In genomic region chr20:62151225-62151624, GRCh38 we compare ENCODE assay signal across 19 cellular contexts. TPM values are rescaled to one million over a fixed set of nuclear protein-coding genes. Genes with fewer than 3 reads are reported as not detected.
DNase-seq lines count a peak whose midpoint lies in the region; ATAC-seq, FAIRE-seq and TF ChIP-seq lines count a peak whose summit lies in the region.
"Had no signal": no experiment of that assay in that cellular context is flagged by ENCODE, and none has a peak within 500 bp of the region (broad histone marks: within the 10 kb centered on the region; RNA-seq: fewer than 3 reads in every experiment).

No MANE protein-coding gene starts in this region.

- no peak for TF ChIP-seq CTCF in HepG2 (CRISPR knock-in tag; IDR thresholded peaks at IDR 0.05)
- no peak for TF ChIP-seq CTCF in right lobe of liver (IDR thresholded peaks at IDR 0.05)
- TF ChIP-seq CTCF in K562 (IDR thresholded peaks at IDR 0.05 in 2 of 3, conservative IDR thresholded peaks at IDR 0.05 in 1 of 3; ENCODE audit: insufficient read depth in 2 of 3, low read depth in 1 of 3, low read length in 3 of 3), result no peak
- no peak for TF ChIP-seq CTCF in osteoblast (IDR thresholded peaks at IDR 0.05; ENCODE audit: extremely low read depth, low read depth, low read length)

- TF ChIP-seq POLR2A in HepG2 (IDR thresholded peaks at IDR 0.05; ENCODE audit: insufficient read depth in 1 of 2, low read depth in 2 of 2, low read length in 2 of 2) (no peak), right lobe of liver (IDR thresholded peaks at IDR 0.05) (no peak), K562 (conservative IDR thresholded peaks at IDR 0.05) (no peak)

- POLR2A ChIA-PET in HepG2 (lab: Yijun Ruan, JAX), result no interaction called here
- POLR2A ChIA-PET in K562 (lab: Yijun Ruan, JAX), result interaction anchor here (0.6 to 1.7 kb wide), 2 partner anchors 10 to 18 kb away, joined by 3 to 5 read pairs; no protein-coding TSS in a partner anchor

- H3K4me2 ChIP-seq in HepG2 (ENCODE audit: low read depth, low read length) (no peak overlapping the region), K562 (ENCODE audit: insufficient read depth, low read length) (no peak overlapping the region), osteoblast (ENCODE audit: insufficient read depth, low read length) (no peak overlapping the region)
- H3K4me2 ChIP-seq: GM23338 had no signal

- CTCF ChIA-PET in HepG2 (lab: Yijun Ruan, JAX; ENCODE audit: low intra/inter-chr PET ratio, low total read pairs), result no interaction called here
- CTCF ChIA-PET in K562 (lab: Yijun Ruan, JAX; ENCODE audit: low intra/inter-chr PET ratio), result no interaction called here

- no peak for FAIRE-seq in HepG2 (lab: Jason Lieb, UNC)
- FAIRE-seq in K562 (lab: Jason Lieb, UNC), result no peak

- no peak overlapping the region for H3K4me3 ChIP-seq in HepG2 (replicated peaks in 1 of 3; ENCODE audit: insufficient read depth in 1 of 3, low read depth in 2 of 3, low read length in 3 of 3)
- H3K4me3 ChIP-seq in right lobe of liver, result no peak overlapping the region
- no peak overlapping the region for H3K4me3 ChIP-seq in K562
- H3K4me3 ChIP-seq in osteoblast (ENCODE audit: insufficient read depth, low read length), result no peak overlapping the region
- H3K4me3 ChIP-seq: GM23338 had no signal

- peaks cover 7% of the 10 kb centered on the region for H3K9me1 ChIP-seq in K562 (ENCODE audit: control insufficient read depth, insufficient read depth, low read length)

- TF ChIP-seq EP300 in HepG2 (IDR thresholded peaks at IDR 0.05; ENCODE audit: low read depth in 2 of 2, low read length in 2 of 2) (no peak), HepG2 (CRISPR knock-in tag; IDR thresholded peaks at IDR 0.05; ENCODE audit: borderline replicate concordance) (no peak), K562 (IDR thresholded peaks at IDR 0.05; ENCODE audit: low read length) (no peak)

- ATAC-seq in HepG2 (no peak), right lobe of liver (no peak), K562 (no peak), HG02763 (IDR thresholded peaks at IDR 0.05; ENCODE audit: unreplicated experiment) (no peak)
- ATAC-seq: GM23338, HCT116 had no signal

- H2AFZ ChIP-seq in HepG2 (ENCODE audit: low read length) (no peak overlapping the region), K562 (ENCODE audit: low read depth, low read length) (no peak overlapping the region), osteoblast (ENCODE audit: low read length) (no peak overlapping the region)
- H2AFZ ChIP-seq: GM23338 had no signal

- peaks cover 9 to 33% of the 10 kb centered on the region in 2 experiments; a peak in 4 of 5 replicates for H3K36me3 ChIP-seq in HepG2 (replicated peaks in 1 of 2; ENCODE audit: control insufficient read depth in 1 of 2, insufficient read depth in 2 of 2, low read length in 2 of 2)
- H3K36me3 ChIP-seq in right lobe of liver, result peaks cover 0 to 2% (median 0%) of the 10 kb centered on the region in 4 donors
- H3K36me3 ChIP-seq in K562 (ENCODE audit: control insufficient read depth, insufficient read depth, low read length), result peaks cover 62% of the 10 kb centered on the region; the same call in 2 of the 3 replicates
- peaks cover 6% of the 10 kb centered on the region for H3K36me3 ChIP-seq in osteoblast (ENCODE audit: insufficient read depth, low read length)

- in situ Hi-C loops in HepG2 (cut with HindIII; ENCODE audit: extremely low pct_ligation_motif_present, low pct_unique_long_range_greater_than_20kb) (no loop called here), K562 (cut with MboI) (no loop called here)

- H3K9ac ChIP-seq in HepG2 (ENCODE audit: insufficient read depth, low read depth, low read length) (no peak overlapping the region), K562 (ENCODE audit: insufficient read depth in 1 of 2, low read depth in 2 of 2, low read length in 2 of 2) (peak overlapping the region in 1 of 2 experiments; percentile 86; a peak in 2 of 4 replicates)

- no peak overlapping the region for H3K27ac ChIP-seq in HepG2 (ENCODE audit: extremely low read length, insufficient read depth, low read length)
- peak overlapping the region in 1 of 3 donors; percentile 55 for H3K27ac ChIP-seq in right lobe of liver
- no peak overlapping the region; the same call in 2 of the 3 replicates for H3K27ac ChIP-seq in K562 (ENCODE audit: extremely low read depth, low read depth, low read length)
- no peak overlapping the region for H3K27ac ChIP-seq in osteoblast (ENCODE audit: low read depth, low read length)

- H4K20me1 ChIP-seq in HepG2 (ENCODE audit: insufficient read depth, low read length), result peaks cover 35% of the 10 kb centered on the region
- H4K20me1 ChIP-seq in K562 (replicated peaks; ENCODE audit: control insufficient read depth, insufficient read depth, low read length), result peaks cover 37% of the 10 kb centered on the region
- H4K20me1 ChIP-seq in osteoblast (ENCODE audit: insufficient read depth, low read length), result peaks cover 77% of the 10 kb centered on the region

- peaks cover 96% of the 10 kb centered on the region for H3K79me2 ChIP-seq in HepG2 (ENCODE audit: insufficient read depth, low read length)
- H3K79me2 ChIP-seq in K562 (ENCODE audit: control insufficient read depth, insufficient read depth, low read length), result peaks cover 98% of the 10 kb centered on the region
- H3K79me2 ChIP-seq in osteoblast (ENCODE audit: insufficient read depth, low read length), result peaks cover 99% of the 10 kb centered on the region

- TF ChIP-seq RAD21 in HepG2 (CRISPR knock-in tag; IDR thresholded peaks at IDR 0.05), result no peak
- no peak for TF ChIP-seq RAD21 in K562 (CRISPR knock-in tag; conservative IDR thresholded peaks at IDR 0.05 in 1 of 2, IDR thresholded peaks at IDR 0.05 in 1 of 2)

- H3K9me3 ChIP-seq in HepG2 (ENCODE audit: low read length) (no peaks in the 10 kb centered on the region), right lobe of liver (no peaks in the 10 kb centered on the region), K562 (replicated peaks; ENCODE audit: control insufficient read depth, insufficient read depth, low read depth, low read length) (no peaks in the 10 kb centered on the region), osteoblast (ENCODE audit: low read depth, low read length) (no peaks in the 10 kb centered on the region)
- H3K9me3 ChIP-seq: BE2C had no signal

- no peaks in the 10 kb centered on the region for H3K27me3 ChIP-seq in HepG2 (ENCODE audit: control insufficient read depth in 1 of 2, insufficient read depth in 2 of 2, low read length in 2 of 2)
- no peaks in the 10 kb centered on the region for H3K27me3 ChIP-seq in right lobe of liver
- no peaks in the 10 kb centered on the region for H3K27me3 ChIP-seq in K562 (ENCODE audit: control insufficient read depth in 2 of 2, insufficient read depth in 2 of 2, low read length in 2 of 2)
- H3K27me3 ChIP-seq in osteoblast (ENCODE audit: insufficient read depth, low read length), result no peaks in the 10 kb centered on the region
- H3K27me3 ChIP-seq: BE2C had no signal

- DNase-seq in HepG2 (ENCODE audit: low spot score) (no peak), right lobe of liver (no peak), K562 (ENCODE audit: extremely low read depth in 1 of 4, low spot score in 3 of 4) (no peak), osteoblast (ENCODE audit: insufficient read length, low spot score, missing footprints) (peak; percentile 62), NCI-H2196 (lab: John Stamatoyannopoulos, UW; ENCODE audit: unreplicated experiment) (no peak), UCSD-AML1 (lab: John Stamatoyannopoulos, UW; ENCODE audit: unreplicated experiment) (no peak)
- DNase-seq: ACHN; BE2C; CD4-positive, CD25-positive, alpha-beta regulatory T cell; CD8-positive, alpha-beta memory T cell; COR-L47; DMS79 treated with DMSO at 0.1 percent for 48 hours; GF-D8; H7; HFFc6; KBM-7 had no signal

- BruUV-seq in HepG2 (replicated peaks; lab: Mats Ljungman, UMichigan) (no TSS peak), K562 (replicated peaks; lab: Mats Ljungman, UMichigan) (no TSS peak)

- intact Hi-C loops in HepG2 (cut with micrococcal nuclease; ENCODE audit: unreplicated experiment) (no loop called here), right lobe of liver (cut with DNase I) (no loop called here), K562 (cut with micrococcal nuclease) (no loop called here)

- H3K4me1 ChIP-seq in HepG2 (ENCODE audit: insufficient read depth, low read length) (peaks cover 65% of the 10 kb centered on the region), right lobe of liver (peaks cover 0 to 53% (median 16%) of the 10 kb centered on the region in 4 donors), K562 (replicated peaks in 1 of 2; ENCODE audit: control insufficient read depth in 2 of 2, insufficient read depth in 2 of 2, low read length in 2 of 2) (peaks cover 16 to 65% of the 10 kb centered on the region in 2 experiments; a peak in 4 of 5 replicates), osteoblast (ENCODE audit: insufficient read depth, low read length) (no peaks in the 10 kb centered on the region)

- 95% methylated on average over 9 of the region's 11 CpGs for WGBS in HepG2 (ENCODE audit: low lambda C conversion rate)
- WGBS in right lobe of liver (ENCODE audit: insufficient coverage, low coverage, low lambda C conversion rate, missing lambda C conversion rate), result 88% methylated on average over 5 of the region's 11 CpGs
- WGBS in K562 (ENCODE audit: insufficient coverage, low coverage, missing lambda C conversion rate), result 85% methylated on average over 11 of the region's 11 CpGs

RNA-seq across cellular contexts. Expression of gene SS18L1, which starts 7.7 kb away (rescaled TPM):
- 15.3 and 17.8 TPM in 2 replicates for total RNA-seq in HepG2 (2016; rRNA removed; fragmentation: Illumina TruSeq; extraction: Trizol)
- total RNA-seq in HepG2 (2016; cell fraction: cytosol; rRNA removed; fragmentation: Illumina TruSeq; extraction: Trizol; ENCODE audit: low read depth), result 8.6 and 10.0 TPM in 2 replicates
- total RNA-seq in HepG2 (2016; cell fraction: insoluble cytoplasmic fraction; rRNA removed; fragmentation: Illumina TruSeq; extraction: Trizol), result 14.3 and 17.3 TPM in 2 replicates
- 13.2 and 13.6 TPM in 2 replicates for total RNA-seq in HepG2 (2016; cell fraction: membrane; rRNA removed; fragmentation: Illumina TruSeq; extraction: Trizol)
- 21.3 and 26.0 TPM in 2 replicates for total RNA-seq in HepG2 (2016; cell fraction: nucleus; rRNA removed; fragmentation: Illumina TruSeq; extraction: Trizol)
- polyA plus RNA-seq in HepG2 (2011; rRNA removed), result 27.6 and 32.0 TPM in 2 replicates
- 13.9 and 24.3 TPM in 2 replicates for polyA plus RNA-seq in HepG2 (2011; cell fraction: cytosol; rRNA removed)
- 94.6 and 141 TPM in 2 replicates for polyA plus RNA-seq in HepG2 (2011; cell fraction: nucleus; rRNA removed)
- polyA plus RNA-seq in HepG2 (2012), result 16.9 and 17.6 TPM in 2 replicates
- polyA plus RNA-seq in HepG2 (2016; cell fraction: cytosol; fragmentation: Illumina TruSeq; extraction: Trizol; ENCODE audit: low read depth), result 2.6 and 2.8 TPM in 2 replicates
- polyA plus RNA-seq in HepG2 (2016; cell fraction: insoluble cytoplasmic fraction; fragmentation: Illumina TruSeq; extraction: Trizol; ENCODE audit: low read depth), result 12.8 and 13.4 TPM in 2 replicates
- polyA plus RNA-seq in HepG2 (2016; cell fraction: membrane; fragmentation: Illumina TruSeq; extraction: Trizol; ENCODE audit: low read depth), result 5.4 and 6.3 TPM in 2 replicates
- polyA plus RNA-seq in HepG2 (2016; cell fraction: nucleus; fragmentation: Illumina TruSeq; extraction: Trizol; ENCODE audit: insufficient read depth, low read depth), result 60.6 and 69.1 TPM in 2 replicates
- polyA minus RNA-seq in HepG2 (2011; rRNA and poly(A)+ RNA removed; ENCODE audit: low replicate concordance), result 32.8 and 53.5 TPM in 2 replicates
- polyA minus RNA-seq in HepG2 (2011; cell fraction: cytosol; rRNA and poly(A)+ RNA removed), result 14.5 and 16.4 TPM in 2 replicates
- 30.1 and 33.4 TPM in 2 replicates for polyA minus RNA-seq in HepG2 (2011; cell fraction: nucleus; rRNA and poly(A)+ RNA removed)
- 10 to 100 TPM; 14.1 to 26.5 (median 23.7) TPM for total RNA-seq in right lobe of liver
- total RNA-seq in K562 (2011; cell fraction: chromatin; rRNA removed; ENCODE audit: low replicate concordance), result 73.1 and 90.7 TPM in 2 replicates
- total RNA-seq in K562 (2011; cell fraction: nucleolus; rRNA removed), result 42.7 and 52.5 TPM in 2 replicates
- 50.7 and 61.9 TPM in 2 replicates for total RNA-seq in K562 (2011; cell fraction: nucleoplasm; rRNA removed)
- 17.5 and 22.4 TPM in 2 replicates for total RNA-seq in K562 (2014; rRNA removed)
- 10.8 and 12.8 TPM in 2 replicates for total RNA-seq in K562 (2014; rRNA removed; fragmentation: Illumina TruSeq; extraction: Trizol)
- 15.1 and 15.2 TPM in 2 replicates for total RNA-seq in K562 (2015; rRNA removed; fragmentation: Illumina TruSeq; extraction: Trizol)
- total RNA-seq in K562 (2021), result 21.1 and 21.3 TPM in 2 replicates
- polyA plus RNA-seq in K562 (2011; rRNA removed), result 19.6 and 22.3 TPM in 2 replicates
- 20.5 and 44.1 TPM in 2 replicates for polyA plus RNA-seq in K562 (2011; cell fraction: cytosol; rRNA removed)
- 37.1 and 62.5 TPM in 2 replicates for polyA plus RNA-seq in K562 (2011; cell fraction: nucleus; rRNA removed)
- 15.5 and 18.1 TPM in 2 replicates for polyA plus RNA-seq in K562 (2012)
- 14.9 and 15.3 TPM in 2 replicates for polyA plus RNA-seq in K562 (2014; fragmentation: Illumina TruSeq; extraction: Trizol)
- 1 to 10 TPM; 2.7 to 3.0 TPM for polyA plus RNA-seq in K562 (2014; fragmentation: Nextera tagmentation; extraction: Ambion mirVana)
- polyA plus RNA-seq in K562 (2014; rRNA removed), result 28.3 and 32.6 TPM in 2 replicates
- polyA minus RNA-seq in K562 (2011; rRNA and poly(A)+ RNA removed), result 7.9 and 11.9 TPM in 2 replicates
- 13.6 and 15.9 TPM in 2 replicates for polyA minus RNA-seq in K562 (2011; cell fraction: cytosol; rRNA and poly(A)+ RNA removed)
- 21.1 and 22.5 TPM in 2 replicates for polyA minus RNA-seq in K562 (2011; cell fraction: nucleus; rRNA and poly(A)+ RNA removed)
- total RNA-seq in osteoblast, result 12.7 TPM in 2 replicates

RNA-seq across cellular contexts. Expression of gene PSMA7, which starts 8.0 kb away (rescaled TPM):
- total RNA-seq in HepG2 (2016; rRNA removed; fragmentation: Illumina TruSeq; extraction: Trizol) (531 and 639 TPM in 2 replicates), right lobe of liver (100 to 1,000 TPM; 108 to 268 (median 116) TPM), K562 (2014; rRNA removed) (490 and 510 TPM in 2 replicates), K562 (2014; rRNA removed; fragmentation: Illumina TruSeq; extraction: Trizol) (263 and 283 TPM in 2 replicates), K562 (2015; rRNA removed; fragmentation: Illumina TruSeq; extraction: Trizol) (289 and 308 TPM in 2 replicates), K562 (2021) (413 and 431 TPM in 2 replicates), osteoblast (208 and 215 TPM in 2 replicates)
- 280 and 300 TPM in 2 replicates for total RNA-seq in HepG2 (2016; cell fraction: cytosol; rRNA removed; fragmentation: Illumina TruSeq; extraction: Trizol; ENCODE audit: low read depth)
- total RNA-seq in HepG2 (2016; cell fraction: insoluble cytoplasmic fraction; rRNA removed; fragmentation: Illumina TruSeq; extraction: Trizol), result 555 and 661 TPM in 2 replicates
- 259 and 300 TPM in 2 replicates for total RNA-seq in HepG2 (2016; cell fraction: membrane; rRNA removed; fragmentation: Illumina TruSeq; extraction: Trizol)
- total RNA-seq in HepG2 (2016; cell fraction: nucleus; rRNA removed; fragmentation: Illumina TruSeq; extraction: Trizol), result 259 and 270 TPM in 2 replicates
- polyA plus RNA-seq in HepG2 (2011; rRNA removed) (571 and 631 TPM in 2 replicates), K562 (2011; rRNA removed) (404 and 422 TPM in 2 replicates), K562 (2014; fragmentation: Illumina TruSeq; extraction: Trizol) (257 and 356 TPM in 2 replicates), K562 (2014; fragmentation: Nextera tagmentation; extraction: Ambion mirVana) (100 to 1,000 TPM; 303 to 393 TPM), K562 (2014; rRNA removed) (472 and 507 TPM in 2 replicates)
- polyA plus RNA-seq in HepG2 (2011; cell fraction: cytosol; rRNA removed), result 539 and 602 TPM in 2 replicates
- polyA plus RNA-seq in HepG2 (2011; cell fraction: nucleus; rRNA removed), result 375 and 401 TPM in 2 replicates
- 283 and 330 TPM in 2 replicates for polyA plus RNA-seq in HepG2 (2012)
- 290 and 328 TPM in 2 replicates for polyA plus RNA-seq in HepG2 (2016; cell fraction: cytosol; fragmentation: Illumina TruSeq; extraction: Trizol; ENCODE audit: low read depth)
- 656 and 720 TPM in 2 replicates for polyA plus RNA-seq in HepG2 (2016; cell fraction: insoluble cytoplasmic fraction; fragmentation: Illumina TruSeq; extraction: Trizol; ENCODE audit: low read depth)
- 233 and 270 TPM in 2 replicates for polyA plus RNA-seq in HepG2 (2016; cell fraction: membrane; fragmentation: Illumina TruSeq; extraction: Trizol; ENCODE audit: low read depth)
- 418 and 431 TPM in 2 replicates for polyA plus RNA-seq in HepG2 (2016; cell fraction: nucleus; fragmentation: Illumina TruSeq; extraction: Trizol; ENCODE audit: insufficient read depth, low read depth)
- 380 and 541 TPM in 2 replicates for polyA minus RNA-seq in HepG2 (2011; rRNA and poly(A)+ RNA removed; ENCODE audit: low replicate concordance)
- polyA minus RNA-seq in HepG2 (2011; cell fraction: cytosol; rRNA and poly(A)+ RNA removed), result 93.0 and 111 TPM in 2 replicates
- polyA minus RNA-seq in HepG2 (2011; cell fraction: nucleus; rRNA and poly(A)+ RNA removed), result 111 and 120 TPM in 2 replicates
- 103 and 137 TPM in 2 replicates for total RNA-seq in K562 (2011; cell fraction: chromatin; rRNA removed; ENCODE audit: low replicate concordance)
- total RNA-seq in K562 (2011; cell fraction: nucleolus; rRNA removed), result 121 and 134 TPM in 2 replicates
- 107 and 114 TPM in 2 replicates for total RNA-seq in K562 (2011; cell fraction: nucleoplasm; rRNA removed)
- polyA plus RNA-seq in K562 (2011; cell fraction: cytosol; rRNA removed), result 449 and 653 TPM in 2 replicates
- 316 and 321 TPM in 2 replicates for polyA plus RNA-seq in K562 (2011; cell fraction: nucleus; rRNA removed)
- polyA plus RNA-seq in K562 (2012), result 293 and 411 TPM in 2 replicates
- polyA minus RNA-seq in K562 (2011; rRNA and poly(A)+ RNA removed), result 166 and 211 TPM in 2 replicates
- 85.6 and 105 TPM in 2 replicates for polyA minus RNA-seq in K562 (2011; cell fraction: cytosol; rRNA and poly(A)+ RNA removed)
- 46.9 and 66.2 TPM in 2 replicates for polyA minus RNA-seq in K562 (2011; cell fraction: nucleus; rRNA and poly(A)+ RNA removed)

RNA-seq across cellular contexts. Expression of gene LSM14B, which starts 28.9 kb away (rescaled TPM):
- total RNA-seq in HepG2 (2016; rRNA removed; fragmentation: Illumina TruSeq; extraction: Trizol) (77.7 and 79.2 TPM in 2 replicates), right lobe of liver (10 to 100 TPM in 5 of 6 experiments, 1 to 10 TPM in 1; 9.5 to 19.8 (median 14.2) TPM), K562 (2014; rRNA removed) (20.2 and 24.8 TPM in 2 replicates), K562 (2014; rRNA removed; fragmentation: Illumina TruSeq; extraction: Trizol) (12.8 and 13.1 TPM in 2 replicates), K562 (2015; rRNA removed; fragmentation: Illumina TruSeq; extraction: Trizol) (21.2 and 21.8 TPM in 2 replicates), K562 (2021) (32.7 and 36.0 TPM in 2 replicates), osteoblast (41.8 and 48.5 TPM in 2 replicates)
- 24.5 and 25.5 TPM in 2 replicates for total RNA-seq in HepG2 (2016; cell fraction: cytosol; rRNA removed; fragmentation: Illumina TruSeq; extraction: Trizol; ENCODE audit: low read depth)
- 67.6 and 79.5 TPM in 2 replicates for total RNA-seq in HepG2 (2016; cell fraction: insoluble cytoplasmic fraction; rRNA removed; fragmentation: Illumina TruSeq; extraction: Trizol)
- total RNA-seq in HepG2 (2016; cell fraction: membrane; rRNA removed; fragmentation: Illumina TruSeq; extraction: Trizol), result 64.7 and 64.9 TPM in 2 replicates
- 45.7 and 51.1 TPM in 2 replicates for total RNA-seq in HepG2 (2016; cell fraction: nucleus; rRNA removed; fragmentation: Illumina TruSeq; extraction: Trizol)
- polyA plus RNA-seq in HepG2 (2011; rRNA removed) (43.3 and 50.4 TPM in 2 replicates), K562 (2011; rRNA removed) (22.6 and 25.8 TPM in 2 replicates), K562 (2014; fragmentation: Illumina TruSeq; extraction: Trizol) (19.5 and 25.0 TPM in 2 replicates), K562 (2014; fragmentation: Nextera tagmentation; extraction: Ambion mirVana) (under 1 TPM; 0.66 to 0.83 TPM), K562 (2014; rRNA removed) (26.5 and 27.8 TPM in 2 replicates)
- polyA plus RNA-seq in HepG2 (2011; cell fraction: cytosol; rRNA removed), result 24.6 and 38.4 TPM in 2 replicates
- 68.1 and 80.1 TPM in 2 replicates for polyA plus RNA-seq in HepG2 (2011; cell fraction: nucleus; rRNA removed)
- polyA plus RNA-seq in HepG2 (2012), result 35.5 and 43.9 TPM in 2 replicates
- 15.6 and 19.3 TPM in 2 replicates for polyA plus RNA-seq in HepG2 (2016; cell fraction: cytosol; fragmentation: Illumina TruSeq; extraction: Trizol; ENCODE audit: low read depth)
- 70.8 and 83.3 TPM in 2 replicates for polyA plus RNA-seq in HepG2 (2016; cell fraction: insoluble cytoplasmic fraction; fragmentation: Illumina TruSeq; extraction: Trizol; ENCODE audit: low read depth)
- polyA plus RNA-seq in HepG2 (2016; cell fraction: membrane; fragmentation: Illumina TruSeq; extraction: Trizol; ENCODE audit: low read depth), result 38.0 and 40.1 TPM in 2 replicates
- 84.6 and 88.2 TPM in 2 replicates for polyA plus RNA-seq in HepG2 (2016; cell fraction: nucleus; fragmentation: Illumina TruSeq; extraction: Trizol; ENCODE audit: insufficient read depth, low read depth)
- 41.0 and 77.9 TPM in 2 replicates for polyA minus RNA-seq in HepG2 (2011; rRNA and poly(A)+ RNA removed; ENCODE audit: low replicate concordance)
- polyA minus RNA-seq in HepG2 (2011; cell fraction: cytosol; rRNA and poly(A)+ RNA removed), result 22.8 and 27.3 TPM in 2 replicates
- 35.0 and 37.7 TPM in 2 replicates for polyA minus RNA-seq in HepG2 (2011; cell fraction: nucleus; rRNA and poly(A)+ RNA removed)
- 47.0 and 71.4 TPM in 2 replicates for total RNA-seq in K562 (2011; cell fraction: chromatin; rRNA removed; ENCODE audit: low replicate concordance)
- 35.4 and 42.2 TPM in 2 replicates for total RNA-seq in K562 (2011; cell fraction: nucleolus; rRNA removed)
- total RNA-seq in K562 (2011; cell fraction: nucleoplasm; rRNA removed), result 57.3 and 73.7 TPM in 2 replicates
- 19.5 and 43.4 TPM in 2 replicates for polyA plus RNA-seq in K562 (2011; cell fraction: cytosol; rRNA removed)
- polyA plus RNA-seq in K562 (2011; cell fraction: nucleus; rRNA removed), result 40.4 and 59.2 TPM in 2 replicates
- polyA plus RNA-seq in K562 (2012), result 25.9 and 36.4 TPM in 2 replicates
- 16.3 and 20.9 TPM in 2 replicates for polyA minus RNA-seq in K562 (2011; rRNA and poly(A)+ RNA removed)
- 13.7 and 20.2 TPM in 2 replicates for polyA minus RNA-seq in K562 (2011; cell fraction: cytosol; rRNA and poly(A)+ RNA removed)
- 14.7 and 21.3 TPM in 2 replicates for polyA minus RNA-seq in K562 (2011; cell fraction: nucleus; rRNA and poly(A)+ RNA removed)

RNA-seq across cellular contexts. Expression of gene MTG2, which starts 31.6 kb away (rescaled TPM):
- total RNA-seq in HepG2 (2016; rRNA removed; fragmentation: Illumina TruSeq; extraction: Trizol) (31.3 and 37.8 TPM in 2 replicates), right lobe of liver (10 to 100 TPM; 27.0 to 45.6 (median 31.8) TPM), K562 (2014; rRNA removed) (44.6 and 63.8 TPM in 2 replicates), K562 (2014; rRNA removed; fragmentation: Illumina TruSeq; extraction: Trizol) (21.5 and 21.7 TPM in 2 replicates), K562 (2015; rRNA removed; fragmentation: Illumina TruSeq; extraction: Trizol) (39.6 and 44.5 TPM in 2 replicates), K562 (2021) (65.1 and 67.5 TPM in 2 replicates), osteoblast (22.1 and 25.0 TPM in 2 replicates)
- 14.9 and 15.3 TPM in 2 replicates for total RNA-seq in HepG2 (2016; cell fraction: cytosol; rRNA removed; fragmentation: Illumina TruSeq; extraction: Trizol; ENCODE audit: low read depth)
- 30.0 and 35.2 TPM in 2 replicates for total RNA-seq in HepG2 (2016; cell fraction: insoluble cytoplasmic fraction; rRNA removed; fragmentation: Illumina TruSeq; extraction: Trizol)
- total RNA-seq in HepG2 (2016; cell fraction: membrane; rRNA removed; fragmentation: Illumina TruSeq; extraction: Trizol), result 20.4 and 23.8 TPM in 2 replicates
- 23.8 and 28.4 TPM in 2 replicates for total RNA-seq in HepG2 (2016; cell fraction: nucleus; rRNA removed; fragmentation: Illumina TruSeq; extraction: Trizol)
- polyA plus RNA-seq in HepG2 (2011; rRNA removed) (20.4 and 22.5 TPM in 2 replicates), K562 (2011; rRNA removed) (32.3 and 33.1 TPM in 2 replicates), K562 (2014; fragmentation: Illumina TruSeq; extraction: Trizol) (53.9 and 66.5 TPM in 2 replicates), K562 (2014; fragmentation: Nextera tagmentation; extraction: Ambion mirVana) (1 to 10 TPM; 8.7 to 9.3 TPM), K562 (2014; rRNA removed) (58.9 and 67.2 TPM in 2 replicates)
- 19.5 and 23.4 TPM in 2 replicates for polyA plus RNA-seq in HepG2 (2011; cell fraction: cytosol; rRNA removed)
- 31.1 and 31.2 TPM in 2 replicates for polyA plus RNA-seq in HepG2 (2011; cell fraction: nucleus; rRNA removed)
- 21.4 and 26.9 TPM in 2 replicates for polyA plus RNA-seq in HepG2 (2012)
- polyA plus RNA-seq in HepG2 (2016; cell fraction: cytosol; fragmentation: Illumina TruSeq; extraction: Trizol; ENCODE audit: low read depth), result 13.5 and 13.6 TPM in 2 replicates
- polyA plus RNA-seq in HepG2 (2016; cell fraction: insoluble cytoplasmic fraction; fragmentation: Illumina TruSeq; extraction: Trizol; ENCODE audit: low read depth), result 33.7 and 36.3 TPM in 2 replicates
- polyA plus RNA-seq in HepG2 (2016; cell fraction: membrane; fragmentation: Illumina TruSeq; extraction: Trizol; ENCODE audit: low read depth), result 18.0 and 19.8 TPM in 2 replicates
- polyA plus RNA-seq in HepG2 (2016; cell fraction: nucleus; fragmentation: Illumina TruSeq; extraction: Trizol; ENCODE audit: insufficient read depth, low read depth), result 87.6 and 92.7 TPM in 2 replicates
- 27.2 and 36.2 TPM in 2 replicates for polyA minus RNA-seq in HepG2 (2011; rRNA and poly(A)+ RNA removed; ENCODE audit: low replicate concordance)
- 13.0 and 15.4 TPM in 2 replicates for polyA minus RNA-seq in HepG2 (2011; cell fraction: cytosol; rRNA and poly(A)+ RNA removed)
- polyA minus RNA-seq in HepG2 (2011; cell fraction: nucleus; rRNA and poly(A)+ RNA removed), result 16.7 and 20.9 TPM in 2 replicates
- 78.3 and 113 TPM in 2 replicates for total RNA-seq in K562 (2011; cell fraction: chromatin; rRNA removed; ENCODE audit: low replicate concordance)
- 67.9 and 70.7 TPM in 2 replicates for total RNA-seq in K562 (2011; cell fraction: nucleolus; rRNA removed)
- 77.2 and 104 TPM in 2 replicates for total RNA-seq in K562 (2011; cell fraction: nucleoplasm; rRNA removed)
- 43.6 and 66.7 TPM in 2 replicates for polyA plus RNA-seq in K562 (2011; cell fraction: cytosol; rRNA removed)
- polyA plus RNA-seq in K562 (2011; cell fraction: nucleus; rRNA removed), result 27.6 and 41.4 TPM in 2 replicates
- polyA plus RNA-seq in K562 (2012), result 35.8 and 52.8 TPM in 2 replicates
- polyA minus RNA-seq in K562 (2011; rRNA and poly(A)+ RNA removed), result 20.0 and 26.4 TPM in 2 replicates
- 21.5 and 30.5 TPM in 2 replicates for polyA minus RNA-seq in K562 (2011; cell fraction: cytosol; rRNA and poly(A)+ RNA removed)
- 14.5 and 18.4 TPM in 2 replicates for polyA minus RNA-seq in K562 (2011; cell fraction: nucleus; rRNA and poly(A)+ RNA removed)

Comparison
In these comparisons a context has a peak if more than half of its experiments do, and no peak if none do; other contexts are left out.
1. Of the 241 proteins assayed by ChIP-seq in both HepG2 and K562: peak only in HepG2: IRF9; only in K562: POLR2G and RBFOX2; in both: none; in neither: 238.